In the genomic region with DNA sequence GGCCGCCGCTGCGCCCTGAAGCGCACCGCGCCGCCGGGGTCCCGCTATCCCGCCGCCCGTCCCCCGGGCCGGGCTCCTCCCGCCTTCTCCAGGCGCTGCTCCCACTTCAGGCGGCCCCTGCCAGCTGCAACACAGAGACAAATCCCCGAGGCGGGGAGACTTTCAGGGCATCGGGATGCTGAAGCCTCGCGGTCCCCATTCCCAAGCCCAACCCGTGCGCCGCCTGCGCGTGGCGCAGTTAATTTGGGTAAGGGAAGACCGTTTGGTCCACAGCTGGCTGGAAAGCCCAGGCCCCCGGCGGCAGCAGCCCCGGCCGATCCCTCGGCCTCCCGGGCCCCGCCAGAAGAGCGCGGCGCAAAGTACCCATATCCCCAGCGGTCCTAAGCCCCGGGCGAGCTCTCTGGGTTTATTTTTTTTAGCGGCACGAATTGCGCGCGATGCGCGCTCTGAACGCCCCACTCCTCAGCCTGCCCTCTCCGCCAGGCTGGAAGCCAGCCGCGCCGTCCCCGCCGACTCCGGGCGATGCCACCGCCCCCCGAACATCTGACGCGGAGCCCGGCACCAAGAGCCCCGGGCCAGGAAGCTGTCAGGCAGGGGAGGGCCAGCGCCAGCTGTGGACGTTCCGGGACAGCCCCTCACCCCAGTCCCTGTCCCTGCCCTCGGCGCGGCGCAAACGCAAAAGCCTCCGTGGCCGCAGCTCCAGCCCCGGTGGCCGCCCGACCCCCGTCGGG, we compare ENCODE assay signal across 8 cellular contexts. TPM values are rescaled to one million over a fixed set of nuclear protein-coding genes. Genes with fewer than 3 reads are reported as not detected.
DNase-seq lines count a peak whose midpoint lies in the region; ATAC-seq and TF ChIP-seq lines count a peak whose summit lies in the region.

No MANE protein-coding gene starts in this region.

- H3K27me3 ChIP-seq in RWPE2 (ENCODE audit: insufficient read depth, poor library complexity, severe bottlenecking) (no peaks in the 10 kb centered on the region), tibial artery (no peaks in the 10 kb centered on the region)

- H3K27ac ChIP-seq in RWPE2 (ENCODE audit: poor library complexity, severe bottlenecking): peak overlapping the region; percentile 29
- H3K27ac ChIP-seq in mesodermal cell (ENCODE audit: low read depth, low read length, severe bottlenecking): peak overlapping the region; percentile 73
- H3K27ac ChIP-seq in tibial artery: peak overlapping the region; percentile 93 to 99

- WGBS in mesodermal cell (ENCODE audit: insufficient coverage in 2 of 2), 2 experiments: 0% methylated on average over 55 to 69 of the region's 79 CpGs

- H3K36me3 ChIP-seq in RWPE2 (ENCODE audit: low read depth): peaks cover 3% of the 10 kb centered on the region; the same call in 1 of the 2 replicates
- no peaks in the 10 kb centered on the region for H3K36me3 ChIP-seq in mesodermal cell (ENCODE audit: control insufficient read depth, insufficient read depth, low read length)
- no peaks in the 10 kb centered on the region for H3K36me3 ChIP-seq in tibial artery

- H3K4me3 ChIP-seq in RWPE2 (ENCODE audit: severe bottlenecking): peak overlapping the region; percentile 59
- peak overlapping the region; percentile 79 for H3K4me3 ChIP-seq in epithelial cell of proximal tubule (ENCODE audit: low read depth, low read length)
- H3K4me3 ChIP-seq in mesodermal cell (ENCODE audit: extremely low read depth, insufficient read depth, low read length, poor library complexity, severe bottlenecking): peak overlapping the region; percentile 71
- peak overlapping the region; percentile 93 to 98 for H3K4me3 ChIP-seq in tibial artery

- H3K4me1 ChIP-seq in RWPE2 (ENCODE audit: insufficient read depth, poor library complexity, severe bottlenecking) (peaks cover 7% of the 10 kb centered on the region), mesodermal cell (ENCODE audit: control insufficient read depth, insufficient read depth, low read length, poor library complexity, severe bottlenecking) (peaks cover 18% of the 10 kb centered on the region), tibial artery (peaks cover 0 to 45% (median 23%) of the 10 kb centered on the region in 4 donors)

- TF ChIP-seq CTCF in RWPE2 (IDR thresholded peaks at IDR 0.05; ENCODE audit: poor library complexity, severe bottlenecking) (peak; percentile 39), epithelial cell of proximal tubule (conservative IDR thresholded peaks at IDR 0.05; ENCODE audit: low read depth, low read length) (no peak), tibial artery (IDR thresholded peaks at IDR 0.05) (peak in 1 of 2 experiments; percentile 6)

- no peaks in the 10 kb centered on the region for H3K9me3 ChIP-seq in RWPE2 (ENCODE audit: severe bottlenecking)
- H3K9me3 ChIP-seq in mesodermal cell (ENCODE audit: control insufficient read depth, low read length): no peaks in the 10 kb centered on the region
- no peaks in the 10 kb centered on the region for H3K9me3 ChIP-seq in tibial artery

- ATAC-seq in GM18861 (IDR thresholded peaks at IDR 0.05; ENCODE audit: unreplicated experiment) (peak; percentile 28), HG02970 (IDR thresholded peaks at IDR 0.05; ENCODE audit: low FRiP score, unreplicated experiment) (peak; percentile 44), RWPE2 (ENCODE audit: low read depth) (peak; percentile 47)

- intact Hi-C loops in tibial artery (cut with DNase I; ENCODE audit: low total_unique reads): loop anchor here (10.0 kb wide), 1 partner anchor 160 kb away; no protein-coding TSS in a partner anchor

- DNase-seq in AG20443 (ENCODE audit: low spot score) (peak; percentile 60), RWPE2 (ENCODE audit: low spot score) (peak; percentile 80), epithelial cell of proximal tubule (ENCODE audit: low read depth) (no peak), tibial artery (peak; percentile 55 to 81), NCI-H345 treated with DMSO at 0.1 percent for 48 hours (lab: John Stamatoyannopoulos, UW; ENCODE audit: unreplicated experiment) (no peak)

RNA-seq across cellular contexts. Expression of a gene that starts 0.5 kb away (rescaled TPM):
- 25.8 and 75.2 TPM in 2 replicates for total RNA-seq in epithelial cell of proximal tubule
- 47.7 TPM for polyA plus RNA-seq in mesodermal cell (2013, experiment 1 of 2)
- polyA plus RNA-seq in mesodermal cell (2013, experiment 2 of 2): 41.2 TPM

Comparison
In these comparisons a context has a peak if more than half of its experiments do, and no peak if none do; other contexts are left out.
1. DNase-seq: peak in AG20443 (single experiment), RWPE2 (single experiment) and tibial artery (2 of 2); none in epithelial cell of proximal tubule (single experiment) and NCI-H345 treated with DMSO at 0.1 percent for 48 hours (single experiment).
2. H3K27ac ChIP-seq: peak in every context shown above with its lines; median percentile 96 in tibial artery; 73 in mesodermal cell; 29 in RWPE2.
3. Peak in every context shown above with its lines, with median percentiles within 50 percentile points of each other: ATAC-seq and H3K4me3 ChIP-seq.